8 cellular contexts compared by ENCODE assay signal in genomic region chr9:71285191-71285656, GRCh38.
A peak's percentile ranks its signal among the peaks of the same experiment; 100 is the strongest.
DNase-seq lines count a peak whose midpoint lies in the region; ATAC-seq and TF ChIP-seq lines count a peak whose summit lies in the region.

No MANE protein-coding gene starts in this region.

- H3F3A ChIP-seq in neural cell (ENCODE audit: insufficient read depth, low read length, poor library complexity, severe bottlenecking): no peaks in the 10 kb centered on the region

- peak; percentile 95 for TF ChIP-seq RAD21 in neural cell (conservative IDR thresholded peaks at IDR 0.05)

- TF ChIP-seq CTCF in Caco-2 (IDR thresholded peaks at IDR 0.05; ENCODE audit: insufficient read depth in 1 of 2, low read depth in 1 of 2, low read length in 1 of 2, severe bottlenecking in 1 of 2, unreplicated experiment in 1 of 2) (peak; percentile 30 to 51), fibroblast of pulmonary artery (IDR thresholded peaks at IDR 0.05; ENCODE audit: low read length, missing control alignments) (peak; percentile 96), neural cell (IDR thresholded peaks at IDR 0.05; ENCODE audit: poor library complexity, severe bottlenecking) (peak; percentile 94)

- H4K20me1 ChIP-seq in neural cell (ENCODE audit: insufficient read depth): no peaks in the 10 kb centered on the region

- no peaks in the 10 kb centered on the region for H3K27me3 Mint-ChIP-seq in Caco-2 (ENCODE audit: insufficient read depth, unreplicated experiment)

- H3K79me2 ChIP-seq in neural cell (replicated peaks; ENCODE audit: insufficient read depth, low read length): no peaks in the 10 kb centered on the region

- no peak overlapping the region for H3K4me2 ChIP-seq in neural cell (ENCODE audit: low read length)

- no peak overlapping the region for H2AFZ ChIP-seq in neural cell (ENCODE audit: low read depth, low read length)

- DNase-seq in Caco-2 (peak; percentile 14 to 27), NCI-H2171 (lab: John Stamatoyannopoulos, UW) (peak; percentile 35), fibroblast of pulmonary artery (ENCODE audit: low read depth) (peak; percentile 74), 8988T (no peak)
- DNase-seq in activated CD4-positive, alpha-beta T cell treated with anti-CD3 and anti-CD28 coated beads, Interleukin-2, amount 50 U/mL, for 48 hours: peak; percentile 13 to 23

- H3K9me3 Mint-ChIP-seq in Caco-2 (ENCODE audit: unreplicated experiment): no peaks in the 10 kb centered on the region

- H3K9ac ChIP-seq in neural cell (ENCODE audit: low read length): no peak overlapping the region

- H3K27me3 ChIP-seq in Caco-2 (replicated peaks; ENCODE audit: control insufficient read depth, insufficient read depth, low read length) (no peaks in the 10 kb centered on the region), neural cell (ENCODE audit: insufficient read depth, low read depth, low read length) (no peaks in the 10 kb centered on the region)

- BruUV-seq in Caco-2 (replicated peaks; lab: Mats Ljungman, UMichigan): no TSS peak

- H3K4me3 ChIP-seq in Caco-2 (ENCODE audit: low read depth, low read length) (no peak overlapping the region), fibroblast of pulmonary artery (replicated peaks; ENCODE audit: low read depth, low read length) (no peak overlapping the region), neural cell (ENCODE audit: low read length) (no peak overlapping the region)

- no peaks in the 10 kb centered on the region for H3K4me1 ChIP-seq in Caco-2

- intact Hi-C loops in Caco-2 (cut with micrococcal nuclease; ENCODE audit: unreplicated experiment): no loop called here

- H3K9me3 ChIP-seq in Caco-2: no peaks in the 10 kb centered on the region
- no peaks in the 10 kb centered on the region for H3K9me3 ChIP-seq in neural cell (ENCODE audit: low read length)

- H3K27ac ChIP-seq in neural cell (ENCODE audit: low read length): no peak overlapping the region

- H3K36me3 ChIP-seq in Caco-2 (ENCODE audit: control insufficient read depth, insufficient read depth, low read length): no peaks in the 10 kb centered on the region
- no peaks in the 10 kb centered on the region for H3K36me3 ChIP-seq in neural cell (ENCODE audit: insufficient read depth, low read length)

- H3K4me1 Mint-ChIP-seq in Caco-2 (ENCODE audit: low read depth, unreplicated experiment): no peaks in the 10 kb centered on the region

- H3K27ac Mint-ChIP-seq in Caco-2 (ENCODE audit: unreplicated experiment): no peak overlapping the region

- H3K36me3 Mint-ChIP-seq in Caco-2 (ENCODE audit: insufficient read depth, unreplicated experiment): no peaks in the 10 kb centered on the region

- no peaks in the 10 kb centered on the region for H3K9me2 ChIP-seq in neural cell (ENCODE audit: insufficient read depth, low read length)

- H3K4me3 Mint-ChIP-seq in Caco-2 (ENCODE audit: unreplicated experiment): no peak overlapping the region

- POLR2A ChIA-PET in Caco-2 (lab: Charles Lee): no interaction called here

- CTCF ChIA-PET in Caco-2 (lab: Charles Lee): no interaction called here

- ATAC-seq in GM18909 (IDR thresholded peaks at IDR 0.05; ENCODE audit: poor library complexity, unreplicated experiment): peak; percentile 84
- ATAC-seq in HG03135 (IDR thresholded peaks at IDR 0.05; ENCODE audit: unreplicated experiment): peak; percentile 85

- no peak for TF ChIP-seq EP300 in neural cell (conservative IDR thresholded peaks at IDR 0.05; ENCODE audit: poor library complexity, severe bottlenecking)

TF ChIP-seq in neural cell, 6 proteins besides CTCF, POLR2A, EP300 and RAD21:
- TF ChIP-seq EZH2 (IDR thresholded peaks at IDR 0.05; ENCODE audit: borderline replicate concordance, insufficient read depth, low read length, poor library complexity, severe bottlenecking) (no peak), SMC3 (conservative IDR thresholded peaks at IDR 0.05; ENCODE audit: poor library complexity) (peak; percentile 93)

Comparison
In these comparisons a context has a peak if more than half of its experiments do, and no peak if none do; other contexts are left out.
1. CTCF ChIP-seq: peak in every context shown above with its lines; median percentile 96 in fibroblast of pulmonary artery; 94 in neural cell; 40 in Caco-2.